Comparison of ENCODE assay signal across 8 cellular contexts in the genomic region with DNA sequence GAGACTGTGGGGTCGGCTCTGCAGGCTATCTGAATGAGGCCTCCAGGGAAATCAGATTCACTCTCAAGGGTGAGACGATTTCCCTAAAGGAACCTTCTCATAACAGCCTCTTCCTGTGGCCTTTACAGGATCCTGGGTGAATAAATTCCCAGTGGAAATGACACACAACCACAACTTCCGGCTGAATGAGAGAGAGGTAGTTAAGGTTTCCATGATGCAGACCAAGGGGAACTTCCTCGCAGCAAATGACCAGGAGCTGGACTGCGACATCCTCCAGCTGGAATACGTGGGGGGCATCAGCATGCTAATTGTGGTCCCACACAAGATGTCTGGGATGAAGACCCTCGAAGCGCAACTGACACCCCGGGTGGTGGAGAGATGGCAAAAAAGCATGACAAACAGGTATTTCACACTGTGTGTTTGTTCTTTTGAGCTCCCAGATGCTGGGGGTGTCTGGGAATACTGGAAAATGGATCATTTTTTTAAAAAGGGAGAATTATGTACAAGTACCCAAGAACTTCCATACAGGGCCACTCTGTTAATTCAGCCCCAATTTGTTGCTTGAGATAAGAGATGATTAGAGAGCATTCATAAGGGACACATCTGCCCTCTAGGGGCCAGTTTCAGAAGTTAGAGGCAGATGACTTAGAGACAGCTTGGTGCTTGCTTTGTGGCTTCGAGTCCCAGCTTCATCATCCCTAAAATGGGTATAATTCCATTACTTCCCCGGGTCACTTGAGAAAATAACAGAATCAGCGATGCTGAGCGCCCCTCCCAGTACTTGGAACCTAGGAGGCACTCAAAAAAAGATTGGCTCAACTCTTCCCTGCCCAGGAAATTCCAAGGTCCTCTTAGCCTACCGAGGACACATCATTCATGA.
DNase-seq lines count a peak whose midpoint lies in the region; ATAC-seq and TF ChIP-seq lines count a peak whose summit lies in the region.

No MANE protein-coding gene starts in this region.

- no peak overlapping the region for H3K27ac ChIP-seq in RWPE1

- CTCF ChIA-PET in RWPE1 (lab: Yijun Ruan, JAX) = interaction anchor here (0.5 to 0.8 kb wide), 6 partner anchors 9 to 202 kb away, joined by 3 to 6 read pairs (median 3); no protein-coding TSS in a partner anchor

- ATAC-seq in GM18520 (IDR thresholded peaks at IDR 0.05; ENCODE audit: unreplicated experiment) (no peak), GM19328 (IDR thresholded peaks at IDR 0.05; ENCODE audit: unreplicated experiment) (no peak)

- POLR2A ChIA-PET in RWPE1 (lab: Yijun Ruan, JAX; ENCODE audit: low non-redundant PET) = no interaction called here

- TF ChIP-seq CTCF in RWPE1 (conservative IDR thresholded peaks at IDR 0.05; ENCODE audit: low read depth) = peak; percentile 76

- DNase-seq in DMS53 (lab: John Stamatoyannopoulos, UW) (peak; percentile 51), HPDE6-E6E7 (ENCODE audit: extremely low spot score) (peak; percentile 28), RWPE1 (ENCODE audit: low spot score) (peak; percentile 17), amniotic epithelial cell (ENCODE audit: low read depth) (peak; percentile 64), iPS DF 19.7 (ENCODE audit: low read depth, low spot score) (peak; percentile 20)
- DNase-seq in stimulated activated CD4-positive, alpha-beta T cell treated with anti-CD3 and anti-CD28 coated beads, Interleukin-12 subunit alpha, Interleukin-12 subunit beta, amount 100 ng/mL, for 48 hours (ENCODE audit: low read depth in 2 of 3, low spot score in 1 of 3) = peak in 2 of 3 donors; percentile 16 to 47
